In genomic region chr19:48290341-48290922, GRCh38 we compare ENCODE assay signal across 8 cellular contexts. TPM values are rescaled to one million over a fixed set of nuclear protein-coding genes. Genes with fewer than 3 reads are reported as not detected.
DNase-seq lines count a peak whose midpoint lies in the region; ATAC-seq, FAIRE-seq and TF ChIP-seq lines count a peak whose summit lies in the region.

No MANE protein-coding gene starts in this region.

- H3K9me3 ChIP-seq in SJSA1 (replicated peaks) (no peaks in the 10 kb centered on the region), pancreas (no peaks in the 10 kb centered on the region)

- H3K4me1 ChIP-seq in SJSA1 (replicated peaks) (peaks cover 11% of the 10 kb centered on the region), pancreas (peaks cover 0 to 4% (median 4%) of the 10 kb centered on the region in 3 donors)

- WGBS in pancreas, 2 donors = 19 to 21% methylated on average over 17 of the region's 17 CpGs

- H3K27ac ChIP-seq in SJSA1 = no peak overlapping the region
- H3K27ac ChIP-seq in pancreas = no peak overlapping the region

- peak; percentile 39 to 64 for DNase-seq in SJSA1 (ENCODE audit: low read depth in 1 of 2, low spot score in 2 of 2)
- DNase-seq in fibroblast of mammary gland (ENCODE audit: low read depth) = peak; percentile 47
- peak in 1 of 6 donors; percentile 20 for DNase-seq in pancreas
- no peak for DNase-seq in stimulated activated CD4-positive, alpha-beta T cell treated with anti-CD3 and anti-CD28 coated beads, Interleukin-4, amount 100 ng/mL, for 1 hour
- DNase-seq in inferior parietal cortex (ENCODE audit: extremely low spot score) = no peak
- DNase-seq in activated CD4-positive, CD25-positive, alpha-beta regulatory T cell treated with anti-CD3 and anti-CD28 coated beads, Interleukin-2, amount 50 U/mL, for 72 hours = no peak
- DNase-seq in globus pallidus (ENCODE audit: low spot score) = no peak

- H3K4me3 ChIP-seq in GM12875 (ENCODE audit: low read depth, low read length) = no peak overlapping the region
- H3K4me3 ChIP-seq in SJSA1 = peak overlapping the region; percentile 29
- H3K4me3 ChIP-seq in fibroblast of mammary gland (ENCODE audit: control insufficient read depth, low read depth, low read length) = peak overlapping the region; percentile 51
- peak overlapping the region in 2 of 4 donors; percentile 34 to 49 for H3K4me3 ChIP-seq in pancreas

- TF ChIP-seq CTCF in GM12875 (IDR thresholded peaks at IDR 0.05; ENCODE audit: borderline replicate concordance, insufficient read depth, low read depth, low read length) = 0 out of 2 replicates have a peak, but pooled peaks have one; percentile 1
- TF ChIP-seq CTCF in fibroblast of mammary gland (conservative IDR thresholded peaks at IDR 0.05; ENCODE audit: control insufficient read depth, insufficient read depth, low read depth, low read length) = no peak
- TF ChIP-seq CTCF in pancreas (IDR thresholded peaks at IDR 0.05) = no peak

- intact Hi-C loops in pancreas (cut with DNase I) = no loop called here

- H3K36me3 ChIP-seq in SJSA1 = no peaks in the 10 kb centered on the region
- H3K36me3 ChIP-seq in pancreas = no peaks in the 10 kb centered on the region

- peak in 3 of 4 donors; percentile 36 to 53 (median 43) for ATAC-seq in pancreas

- no peak for FAIRE-seq in pancreas (lab: Jason Lieb, UNC)

- H3K27me3 ChIP-seq in SJSA1 (replicated peaks) (no peaks in the 10 kb centered on the region), pancreas (no peaks in the 10 kb centered on the region)

RNA-seq across cellular contexts. Expression of gene ZNF114, which starts 20.6 kb away (rescaled TPM):
- 0.16 TPM in 1 of 2 replicates, not detected in the other for total RNA-seq in SJSA1 (2014; rRNA removed; shearing (Covaris generic))
- total RNA-seq in pancreas = 1 to 10 TPM in 3 of 6 donors, under 1 TPM in 3; 0.16 to 2.0 (median 0.94) TPM
- under 1 TPM; 0.30 to 0.70 TPM for polyA plus RNA-seq in pancreas

RNA-seq across cellular contexts. Expression of gene CARD8, which starts 34.7 kb away (rescaled TPM):
- 24.6 and 25.5 TPM in 2 replicates for total RNA-seq in SJSA1 (2014; rRNA removed; shearing (Covaris generic))
- 10 to 100 TPM in 5 of 6 donors, 1 to 10 TPM in 1; 8.6 to 26.0 (median 15.1) TPM for total RNA-seq in pancreas
- 10 to 100 TPM; 19.4 to 19.8 TPM for polyA plus RNA-seq in pancreas

RNA-seq across cellular contexts. Expression of gene EMP3, which starts 34.9 kb away (rescaled TPM):
- 43.8 and 62.2 TPM in 2 replicates for total RNA-seq in SJSA1 (2014; rRNA removed; shearing (Covaris generic))
- total RNA-seq in pancreas = 10 to 100 TPM in 2 of 6 donors, 1 to 10 TPM in 4; 2.5 to 14.9 (median 6.4) TPM
- polyA plus RNA-seq in pancreas = 10 to 100 TPM; 17.6 to 23.8 TPM

Comparison
In these comparisons a context has a peak if more than half of its experiments do, and no peak if none do; other contexts are left out.
1. DNase-seq: peak in SJSA1 (2 of 2) and fibroblast of mammary gland (single experiment); none in stimulated activated CD4-positive, alpha-beta T cell treated with anti-CD3 and anti-CD28 coated beads, Interleukin-4, amount 100 ng/mL, for 1 hour (single experiment), inferior parietal cortex (single experiment), activated CD4-positive, CD25-positive, alpha-beta regulatory T cell treated with anti-CD3 and anti-CD28 coated beads, Interleukin-2, amount 50 U/mL, for 72 hours (single experiment) and globus pallidus (single experiment).